10 cellular contexts compared by ENCODE assay signal in the genomic region with DNA sequence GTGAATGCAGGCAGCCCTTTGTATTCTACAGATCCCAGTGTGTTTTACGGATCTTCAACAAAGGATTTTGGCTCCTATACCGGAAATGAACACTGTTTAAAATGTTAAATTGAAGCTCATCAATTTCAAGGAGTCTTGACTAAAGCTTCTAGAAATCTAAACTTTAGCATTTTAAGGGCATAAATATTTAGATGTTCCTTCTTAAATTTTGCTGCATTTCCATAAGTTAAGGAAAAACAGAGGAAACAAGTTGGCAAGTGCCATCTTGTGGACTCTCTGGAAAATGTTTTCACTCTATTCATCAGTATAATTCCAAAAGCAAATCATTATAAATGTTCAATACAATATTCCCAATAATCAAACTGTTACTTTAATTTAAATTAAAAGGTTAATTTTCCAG.
A peak's percentile ranks its signal among the peaks of the same experiment; 100 is the strongest.
DNase-seq lines count a peak whose midpoint lies in the region; ATAC-seq and TF ChIP-seq lines count a peak whose summit lies in the region.
"Had no signal": no experiment of that assay in that cellular context is flagged by ENCODE, and none has a peak within 500 bp of the region (broad histone marks: within the 10 kb centered on the region; RNA-seq: fewer than 3 reads in every experiment).

No MANE protein-coding gene starts in this region.

- peaks cover 16% of the 10 kb centered on the region for H3K4me1 Mint-ChIP-seq in nephron progenitor cell
- H3K4me1 Mint-ChIP-seq in stimulated activated memory B cell treated with anti-CD40 and anti-IgM and Interleukin-4, amounts not matched to agents 10 μg/mL and 1 μg/mL and 100 μg/mL, for 72 hours, result no peaks in the 10 kb centered on the region

- no peak overlapping the region for H3K27ac Mint-ChIP-seq in nephron progenitor cell
- no peak overlapping the region for H3K27ac Mint-ChIP-seq in stimulated activated memory B cell treated with anti-CD40 and anti-IgM and Interleukin-4, amounts not matched to agents 10 μg/mL and 1 μg/mL and 100 μg/mL, for 72 hours
- H3K27ac Mint-ChIP-seq: immature natural killer cell; stimulated activated naive CD8-positive, alpha-beta T cell treated with anti-CD3 and anti-CD28 coated beads, Interleukin-15, Interleukin-2, amounts not matched to agents 100 ng/mL and 50 ng/mL, for 24 hours had no signal

- no peaks in the 10 kb centered on the region for H4K20me1 ChIP-seq in MM.1S (ENCODE audit: insufficient read depth, low read length)

- H3K4me2 ChIP-seq in MM.1S (ENCODE audit: low read depth, low read length), result no peak overlapping the region

- peaks cover 15% of the 10 kb centered on the region for H3K9me3 Mint-ChIP-seq in nephron progenitor cell
- H3K9me3 Mint-ChIP-seq in stimulated activated memory B cell treated with anti-CD40 and anti-IgM and Interleukin-4, amounts not matched to agents 10 μg/mL and 1 μg/mL and 100 μg/mL, for 72 hours, result no peaks in the 10 kb centered on the region
- H3K9me3 Mint-ChIP-seq: immature natural killer cell; stimulated activated naive CD8-positive, alpha-beta T cell treated with anti-CD3 and anti-CD28 coated beads, Interleukin-15, Interleukin-2, amounts not matched to agents 100 ng/mL and 50 ng/mL, for 24 hours had no signal

- TF ChIP-seq CTCF in MM.1S (IDR thresholded peaks at IDR 0.05; ENCODE audit: low read length) (peak; percentile 45), nephron progenitor cell (IDR thresholded peaks at IDR 0.05) (peak; percentile 40)

- no peak overlapping the region for H3K4me3 Mint-ChIP-seq in nephron progenitor cell
- no peak overlapping the region for H3K4me3 Mint-ChIP-seq in stimulated activated memory B cell treated with anti-CD40 and anti-IgM and Interleukin-4, amounts not matched to agents 10 μg/mL and 1 μg/mL and 100 μg/mL, for 72 hours
- H3K4me3 Mint-ChIP-seq: immature natural killer cell; stimulated activated naive CD8-positive, alpha-beta T cell treated with anti-CD3 and anti-CD28 coated beads, Interleukin-15, Interleukin-2, amounts not matched to agents 100 ng/mL and 50 ng/mL, for 24 hours had no signal

- H3K36me3 Mint-ChIP-seq in nephron progenitor cell (ENCODE audit: low read depth), result peaks cover 36% of the 10 kb centered on the region
- H3K36me3 Mint-ChIP-seq in stimulated activated memory B cell treated with anti-CD40 and anti-IgM and Interleukin-4, amounts not matched to agents 10 μg/mL and 1 μg/mL and 100 μg/mL, for 72 hours, result no peaks in the 10 kb centered on the region
- H3K36me3 Mint-ChIP-seq: immature natural killer cell had no signal

- no peaks in the 10 kb centered on the region for H3K4me1 ChIP-seq in MM.1S (ENCODE audit: low read length)

- H3K27me3 ChIP-seq in MM.1S (replicated peaks; ENCODE audit: insufficient read depth, low read length), result no peaks in the 10 kb centered on the region

- H3K9me2 ChIP-seq in MM.1S (replicated peaks; ENCODE audit: insufficient read depth, low read length), result no peaks in the 10 kb centered on the region

- no peaks in the 10 kb centered on the region for H3K36me3 ChIP-seq in MM.1S (replicated peaks; ENCODE audit: insufficient read depth, low read length)

- H3K4me3 ChIP-seq in MM.1S (ENCODE audit: low read length), result no peak overlapping the region

- H2AFZ ChIP-seq in MM.1S (ENCODE audit: low read length), result no peak overlapping the region

- H3K79me2 ChIP-seq in MM.1S (ENCODE audit: low read length), result no peaks in the 10 kb centered on the region

- H3K27ac ChIP-seq in MM.1S (ENCODE audit: low read length), result no peak overlapping the region

- no peaks in the 10 kb centered on the region for H3K9me3 ChIP-seq in MM.1S (replicated peaks; ENCODE audit: insufficient read depth, low read length)

- H3K27me3 Mint-ChIP-seq in nephron progenitor cell (ENCODE audit: low read depth, poor library complexity), result no peaks in the 10 kb centered on the region
- H3K27me3 Mint-ChIP-seq in stimulated activated memory B cell treated with anti-CD40 and anti-IgM and Interleukin-4, amounts not matched to agents 10 μg/mL and 1 μg/mL and 100 μg/mL, for 72 hours, result no peaks in the 10 kb centered on the region

- no peaks in the 10 kb centered on the region for H3F3A ChIP-seq in MM.1S (ENCODE audit: insufficient read depth, low read length)

- ATAC-seq in GM21526 (IDR thresholded peaks at IDR 0.05; ENCODE audit: low FRiP score, unreplicated experiment), result no peak
- ATAC-seq in stimulated activated memory B cell treated with anti-CD40 and anti-IgM and Interleukin-4, amounts not matched to agents 10 μg/mL and 1 μg/mL and 100 μg/mL, for 72 hours, result no peak

- peak; percentile 30 for DNase-seq in DMS153 (lab: John Stamatoyannopoulos, UW)
- no peak for DNase-seq in MM.1S
- DNase-seq in dedifferentiated amniotic fluid mesenchymal stem cell (ENCODE audit: extremely low spot score), result peak; percentile 28
- DNase-seq in nephron progenitor cell, result no peak
- DNase-seq in KG1 (lab: John Stamatoyannopoulos, UW), result no peak
- DNase-seq in NCI-H1105 (lab: John Stamatoyannopoulos, UW), result no peak
- DNase-seq: immature natural killer cell had no signal

- H3K9ac ChIP-seq in MM.1S (ENCODE audit: low read length), result no peak overlapping the region

Comparison
In these comparisons a context has a peak if more than half of its experiments do, and no peak if none do; other contexts are left out.
1. DNase-seq: peak in DMS153 (single experiment) and dedifferentiated amniotic fluid mesenchymal stem cell (single experiment); none in MM.1S (single experiment), nephron progenitor cell (single experiment), KG1 (single experiment) and NCI-H1105 (single experiment).